Comparison of ENCODE assay signal across 8 cellular contexts in the genomic region with DNA sequence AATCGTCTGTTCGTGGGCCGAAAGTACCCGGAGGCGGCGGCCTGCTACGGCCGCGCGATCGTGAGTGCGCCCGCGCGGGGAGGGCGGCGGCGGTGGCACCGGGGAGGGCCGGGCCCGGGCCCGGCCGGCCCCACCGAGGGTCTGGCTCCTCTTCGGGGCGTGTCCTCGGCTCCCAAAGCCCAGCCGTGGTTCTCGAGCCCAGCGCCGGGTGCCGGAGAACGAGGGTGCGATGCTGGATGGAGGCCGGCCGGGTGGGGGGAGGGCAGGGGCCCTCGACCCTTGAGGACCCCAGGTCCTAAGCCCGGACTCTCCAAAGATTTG. TPM values are rescaled to one million over a fixed set of nuclear protein-coding genes. Genes with fewer than 3 reads are reported as not detected.
A peak's percentile ranks its signal among the peaks of the same experiment; 100 is the strongest.
DNase-seq lines count a peak whose midpoint lies in the region; ATAC-seq and TF ChIP-seq lines count a peak whose summit lies in the region.

No MANE protein-coding gene starts in this region.

- H3K4me1 Mint-ChIP-seq in GM23338: peaks cover 26% of the 10 kb centered on the region

- TF ChIP-seq CTCF in GM23338 (conservative IDR thresholded peaks at IDR 0.05; ENCODE audit: low read depth in 2 of 2) (no peak), WI38 (IDR thresholded peaks at IDR 0.05; ENCODE audit: low read depth, low read length) (no peak), hepatocyte (IDR thresholded peaks at IDR 0.05; ENCODE audit: poor library complexity) (no peak), spleen (IDR thresholded peaks at IDR 0.05 in 8 of 11, conservative IDR thresholded peaks at IDR 0.05 in 3 of 11) (no peak)

- peaks cover 23% of the 10 kb centered on the region for H3K27me3 Mint-ChIP-seq in GM23338 (ENCODE audit: insufficient read depth, low read depth, poor library complexity)

- H3K36me3 ChIP-seq in GM23338 (ENCODE audit: insufficient read depth): no peaks in the 10 kb centered on the region; the same call in 1 of the 2 replicates
- no peaks in the 10 kb centered on the region for H3K36me3 ChIP-seq in hepatocyte (replicated peaks; ENCODE audit: insufficient read depth, low read depth)
- H3K36me3 ChIP-seq in spleen: peaks cover 0 to 30% (median 17%) of the 10 kb centered on the region in 6 donors

- H3K27ac Mint-ChIP-seq in GM23338: no peak overlapping the region; the same call in 1 of the 2 replicates

- H3K79me2 ChIP-seq in GM23338 (replicated peaks; ENCODE audit: insufficient read depth) (peaks cover 9% of the 10 kb centered on the region; the same call in 1 of the 2 replicates), hepatocyte (peaks cover 32% of the 10 kb centered on the region)

- no peak overlapping the region for H2AFZ ChIP-seq in GM23338
- peak overlapping the region; percentile 94 for H2AFZ ChIP-seq in hepatocyte

- intact Hi-C loops in spleen (cut with DNase I; ENCODE audit: low total_unique reads): no loop called here

- peaks cover 24% of the 10 kb centered on the region for H3K36me3 Mint-ChIP-seq in GM23338 (ENCODE audit: low read depth)

- DNase-seq in GM23338 (ENCODE audit: low spot score) (no peak), hepatocyte (ENCODE audit: low spot score) (no peak), spleen (no peak), iPS-NIHi11 (ENCODE audit: low spot score) (no peak), glomerular visceral epithelial cell (ENCODE audit: extremely low spot score) (no peak), DMS114 treated with DMSO at 0.1 percent for 48 hours (lab: John Stamatoyannopoulos, UW; ENCODE audit: unreplicated experiment) (no peak)

- 1% methylated on average over 26 of the region's 38 CpGs for WGBS in hepatocyte (ENCODE audit: low lambda C conversion rate, missing lambda C conversion rate)
- WGBS in spleen, 5 donors: 0 to 1% (median 0%) methylated on average over 5 to 38 of the region's 38 CpGs

- H3F3A ChIP-seq in GM23338 (replicated peaks; ENCODE audit: low read depth): peaks cover 27% of the 10 kb centered on the region

- H3K4me3 ChIP-seq in GM23338: peak overlapping the region; percentile 71
- H3K4me3 ChIP-seq in WI38 (ENCODE audit: low read depth, low read length): peak overlapping the region; percentile 82
- H3K4me3 ChIP-seq in hepatocyte: peak overlapping the region; percentile 100
- peak overlapping the region; percentile 65 to 93 (median 76) for H3K4me3 ChIP-seq in spleen

- no peak for TF ChIP-seq POLR2A in spleen (IDR thresholded peaks at IDR 0.05)

- H3K9me2 ChIP-seq in GM23338 (ENCODE audit: insufficient read depth) (no peaks in the 10 kb centered on the region), hepatocyte (replicated peaks; ENCODE audit: insufficient read depth) (no peaks in the 10 kb centered on the region)

- peaks cover 14% of the 10 kb centered on the region; the same call in 1 of the 2 replicates for H4K20me1 ChIP-seq in GM23338 (replicated peaks; ENCODE audit: insufficient read depth)
- H4K20me1 ChIP-seq in hepatocyte (ENCODE audit: insufficient read depth, poor library complexity, severe bottlenecking): peaks cover 27% of the 10 kb centered on the region

- H3K27ac ChIP-seq in GM23338 (ENCODE audit: low read depth): no peak overlapping the region
- peak overlapping the region; percentile 97 for H3K27ac ChIP-seq in hepatocyte
- peak overlapping the region; percentile 64 to 97 (median 92) for H3K27ac ChIP-seq in spleen

- H3K9me3 ChIP-seq in hepatocyte (ENCODE audit: low read depth): no peaks in the 10 kb centered on the region
- no peaks in the 10 kb centered on the region for H3K9me3 ChIP-seq in spleen

- peak overlapping the region; percentile 84 for H3K4me3 Mint-ChIP-seq in GM23338

- H3K4me2 ChIP-seq in GM23338 (peak overlapping the region; percentile 86), hepatocyte (peak overlapping the region; percentile 99)

- no peaks in the 10 kb centered on the region for H3K27me3 ChIP-seq in GM23338 (ENCODE audit: insufficient read depth)
- no peaks in the 10 kb centered on the region for H3K27me3 ChIP-seq in hepatocyte
- H3K27me3 ChIP-seq in spleen (replicated peaks in 1 of 7): peaks cover 0 to 26% (median 10%) of the 10 kb centered on the region in 7 donors

- ATAC-seq in GM23338 (no peak), HG03342 (IDR thresholded peaks at IDR 0.05; ENCODE audit: unreplicated experiment) (no peak)

- H3K4me1 ChIP-seq in GM23338 (ENCODE audit: insufficient read depth) (peaks cover 16% of the 10 kb centered on the region; the same call in 1 of the 2 replicates), hepatocyte (ENCODE audit: insufficient read depth) (peaks cover 38% of the 10 kb centered on the region), spleen (peaks cover 34 to 83% (median 69%) of the 10 kb centered on the region in 6 donors)

- no peaks in the 10 kb centered on the region; the same call in 1 of the 3 replicates for H3K9me3 Mint-ChIP-seq in GM23338

TF ChIP-seq in GM23338, 12 proteins besides CTCF, POLR2A, EP300 and RAD21 (continues in another document):
- TF ChIP-seq CREB1 (CRISPR knock-in tag; IDR thresholded peaks at IDR 0.05; ENCODE audit: low read depth): no peak
- TF ChIP-seq, protein P1, sequence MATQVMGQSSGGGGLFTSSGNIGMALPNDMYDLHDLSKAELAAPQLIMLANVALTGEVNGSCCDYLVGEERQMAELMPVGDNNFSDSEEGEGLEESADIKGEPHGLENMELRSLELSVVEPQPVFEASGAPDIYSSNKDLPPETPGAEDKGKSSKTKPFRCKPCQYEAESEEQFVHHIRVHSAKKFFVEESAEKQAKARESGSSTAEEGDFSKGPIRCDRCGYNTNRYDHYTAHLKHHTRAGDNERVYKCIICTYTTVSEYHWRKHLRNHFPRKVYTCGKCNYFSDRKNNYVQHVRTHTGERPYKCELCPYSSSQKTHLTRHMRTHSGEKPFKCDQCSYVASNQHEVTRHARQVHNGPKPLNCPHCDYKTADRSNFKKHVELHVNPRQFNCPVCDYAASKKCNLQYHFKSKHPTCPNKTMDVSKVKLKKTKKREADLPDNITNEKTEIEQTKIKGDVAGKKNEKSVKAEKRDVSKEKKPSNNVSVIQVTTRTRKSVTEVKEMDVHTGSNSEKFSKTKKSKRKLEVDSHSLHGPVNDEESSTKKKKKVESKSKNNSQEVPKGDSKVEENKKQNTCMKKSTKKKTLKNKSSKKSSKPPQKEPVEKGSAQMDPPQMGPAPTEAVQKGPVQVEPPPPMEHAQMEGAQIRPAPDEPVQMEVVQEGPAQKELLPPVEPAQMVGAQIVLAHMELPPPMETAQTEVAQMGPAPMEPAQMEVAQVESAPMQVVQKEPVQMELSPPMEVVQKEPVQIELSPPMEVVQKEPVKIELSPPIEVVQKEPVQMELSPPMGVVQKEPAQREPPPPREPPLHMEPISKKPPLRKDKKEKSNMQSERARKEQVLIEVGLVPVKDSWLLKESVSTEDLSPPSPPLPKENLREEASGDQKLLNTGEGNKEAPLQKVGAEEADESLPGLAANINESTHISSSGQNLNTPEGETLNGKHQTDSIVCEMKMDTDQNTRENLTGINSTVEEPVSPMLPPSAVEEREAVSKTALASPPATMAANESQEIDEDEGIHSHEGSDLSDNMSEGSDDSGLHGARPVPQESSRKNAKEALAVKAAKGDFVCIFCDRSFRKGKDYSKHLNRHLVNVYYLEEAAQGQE (IDR thresholded peaks at IDR 0.05; ENCODE audit: unreplicated experiment): no peak
- TF ChIP-seq ZNF331 (CRISPR knock-in tag; IDR thresholded peaks at IDR 0.05; ENCODE audit: low read depth): no peak
- TF ChIP-seq EZH2 (IDR thresholded peaks at IDR 0.05; ENCODE audit: low read depth, unreplicated experiment): no peak
- TF ChIP-seq STAT1 (IDR thresholded peaks at IDR 0.05; ENCODE audit: unreplicated experiment): no peak
- TF ChIP-seq, protein P2, sequence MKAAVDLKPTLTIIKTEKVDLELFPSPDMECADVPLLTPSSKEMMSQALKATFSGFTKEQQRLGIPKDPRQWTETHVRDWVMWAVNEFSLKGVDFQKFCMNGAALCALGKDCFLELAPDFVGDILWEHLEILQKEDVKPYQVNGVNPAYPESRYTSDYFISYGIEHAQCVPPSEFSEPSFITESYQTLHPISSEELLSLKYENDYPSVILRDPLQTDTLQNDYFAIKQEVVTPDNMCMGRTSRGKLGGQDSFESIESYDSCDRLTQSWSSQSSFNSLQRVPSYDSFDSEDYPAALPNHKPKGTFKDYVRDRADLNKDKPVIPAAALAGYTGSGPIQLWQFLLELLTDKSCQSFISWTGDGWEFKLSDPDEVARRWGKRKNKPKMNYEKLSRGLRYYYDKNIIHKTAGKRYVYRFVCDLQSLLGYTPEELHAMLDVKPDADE (IDR thresholded peaks at IDR 0.05): no peak
- no peak for TF ChIP-seq ZNF114 (CRISPR knock-in tag; IDR thresholded peaks at IDR 0.05)
- no peak for TF ChIP-seq EZH2phosphoT487 (IDR thresholded peaks at IDR 0.05; ENCODE audit: unreplicated experiment)

RNA-seq across cellular contexts. Expression of a gene that starts 0.4 kb away (rescaled TPM):
- total RNA-seq in GM23338 (2014; rRNA removed; shearing (Covaris generic)): 108 and 123 TPM in 2 replicates
- 91.7 and 107 TPM in 2 replicates for polyA plus RNA-seq in GM23338 (2016; fragmentation: Nextera tagmentation; extraction: Ambion mirVana)
- total RNA-seq in hepatocyte: 116 TPM in 2 replicates
- 231 and 249 TPM in 2 replicates for polyA plus RNA-seq in hepatocyte
- total RNA-seq in spleen: 100 to 1,000 TPM in 1 of 7 donors, 10 to 100 TPM in 6; 68.9 to 101 (median 79.3) TPM
- polyA plus RNA-seq in spleen: 100 to 1,000 TPM; 102 to 160 (median 107) TPM

RNA-seq across cellular contexts. Expression of a gene that starts 3.5 kb away (rescaled TPM):
- total RNA-seq in GM23338 (2014; rRNA removed; shearing (Covaris generic)): 79.3 and 82.5 TPM in 2 replicates
- polyA plus RNA-seq in GM23338 (2016; fragmentation: Nextera tagmentation; extraction: Ambion mirVana) (43.1 and 48.5 TPM in 2 replicates), hepatocyte (83.4 and 84.3 TPM in 2 replicates), spleen (10 to 100 TPM; 24.9 to 32.1 (median 27.2) TPM)
- total RNA-seq in hepatocyte (44.3 and 47.8 TPM in 2 replicates), spleen (10 to 100 TPM; 29.2 to 58.7 (median 38.7) TPM)

RNA-seq across cellular contexts. Expression of a gene that starts 5.1 kb away (rescaled TPM):
- total RNA-seq in GM23338 (2014; rRNA removed; shearing (Covaris generic)): 10.1 and 11.5 TPM in 2 replicates
- polyA plus RNA-seq in GM23338 (2016; fragmentation: Nextera tagmentation; extraction: Ambion mirVana) (8.4 and 9.2 TPM in 2 replicates), hepatocyte (4.2 and 8.1 TPM in 2 replicates), spleen (under 1 TPM; 0.43 to 0.80 (median 0.61) TPM)
- total RNA-seq in hepatocyte (2.3 and 3.4 TPM in 2 replicates), spleen (1 to 10 TPM in 2 of 7 donors, under 1 TPM in 5; 0.37 to 2.0 (median 0.69) TPM)

RNA-seq across cellular contexts. Expression of a gene that starts 9.6 kb away (rescaled TPM):
- 11.5 and 15.8 TPM in 2 replicates for total RNA-seq in GM23338 (2014; rRNA removed; shearing (Covaris generic))
- 7.2 and 8.0 TPM in 2 replicates for polyA plus RNA-seq in GM23338 (2016; fragmentation: Nextera tagmentation; extraction: Ambion mirVana)
- 6.7 and 15.1 TPM in 2 replicates for total RNA-seq in hepatocyte
- 22.2 and 24.0 TPM in 2 replicates for polyA plus RNA-seq in hepatocyte
- total RNA-seq in spleen: 10 to 100 TPM; 12.5 to 17.3 (median 15.5) TPM
- polyA plus RNA-seq in spleen: 10 to 100 TPM in 1 of 3 donors, 1 to 10 TPM in 2; 6.5 to 11.4 (median 7.7) TPM

RNA-seq across cellular contexts. Expression of a gene that starts 12.7 kb away (rescaled TPM):
- 93.8 and 129 TPM in 2 replicates for total RNA-seq in GM23338 (2014; rRNA removed; shearing (Covaris generic))
- polyA plus RNA-seq in GM23338 (2016; fragmentation: Nextera tagmentation; extraction: Ambion mirVana): 159 and 163 TPM in 2 replicates
- total RNA-seq in hepatocyte: 41.8 and 63.2 TPM in 2 replicates
- polyA plus RNA-seq in hepatocyte: 158 and 201 TPM in 2 replicates
- 100 to 1,000 TPM in 5 of 7 donors, 10 to 100 TPM in 2; 71.3 to 152 (median 131) TPM for total RNA-seq in spleen
- 100 to 1,000 TPM; 139 to 309 (median 245) TPM for polyA plus RNA-seq in spleen
